Comparison of ENCODE assay signal across 8 cellular contexts in genomic region chr14:70907172-70907995, GRCh38. TPM values are rescaled to one million over a fixed set of nuclear protein-coding genes. Genes with fewer than 3 reads are reported as not detected.
DNase-seq lines count a peak whose midpoint lies in the region; ATAC-seq and TF ChIP-seq lines count a peak whose summit lies in the region.

PCNX1 (plus strand) TSS chr14:70907459; CDS start chr14:70907851, 392 bp downstream.

- ATAC-seq in HG02623 (IDR thresholded peaks at IDR 0.05; ENCODE audit: unreplicated experiment), result peak; percentile 76
- ATAC-seq in heart left ventricle, result peak; percentile 82 to 91 (median 86)
- ATAC-seq in upper lobe of left lung (ENCODE audit: low FRiP score in 2 of 2), result peak; percentile 93

- H3K4me1 ChIP-seq in adipocyte (ENCODE audit: control insufficient read depth, insufficient read depth, low read length) (peaks cover 58% of the 10 kb centered on the region), heart left ventricle (peaks cover 0 to 66% (median 50%) of the 10 kb centered on the region in 12 donors), upper lobe of left lung (peaks cover 17 to 43% (median 32%) of the 10 kb centered on the region in 4 donors)

- H3K36me3 ChIP-seq in adipocyte (ENCODE audit: control insufficient read depth, insufficient read depth, low read length, severe bottlenecking), result no peaks in the 10 kb centered on the region
- H3K36me3 ChIP-seq in heart left ventricle, result no peaks in the 10 kb centered on the region
- no peaks in the 10 kb centered on the region for H3K36me3 ChIP-seq in upper lobe of left lung

- no peaks in the 10 kb centered on the region for H3K27me3 ChIP-seq in adipocyte (replicated peaks; ENCODE audit: control insufficient read depth, insufficient read depth, low read length)
- H3K27me3 ChIP-seq in heart left ventricle, result no peaks in the 10 kb centered on the region
- no peaks in the 10 kb centered on the region for H3K27me3 ChIP-seq in upper lobe of left lung

- TF ChIP-seq EP300 in upper lobe of left lung (IDR thresholded peaks at IDR 0.05), result no peak

- TF ChIP-seq CTCF in GM12873 (IDR thresholded peaks at IDR 0.05; ENCODE audit: insufficient read depth, low read depth, low read length, missing control alignments) (peak; percentile 77), heart left ventricle (IDR thresholded peaks at IDR 0.05) (peak; percentile 73 to 97 (median 89)), upper lobe of left lung (IDR thresholded peaks at IDR 0.05) (peak; percentile 93 to 97 (median 96))

- peak within 1 kb of the TSS; percentile 90 for H3K4me3 ChIP-seq in adipocyte (ENCODE audit: low read length)
- peak within 1 kb of the TSS; percentile 78 to 99 (median 94) for H3K4me3 ChIP-seq in heart left ventricle
- H3K4me3 ChIP-seq in upper lobe of left lung, result peak within 1 kb of the TSS; percentile 88 to 97 (median 94)

- intact Hi-C loops in heart left ventricle (cut with DNase I) (loop anchor here (2.0 to 5.0 kb wide), 8 partner anchors 47 to 90 kb away; no protein-coding TSS in a partner anchor), posterior vena cava (cut with DNase I) (loop anchor here in 1 of 2 donors (5.0 kb wide), 1 partner anchor 65 kb away; no protein-coding TSS in a partner anchor)

- 0% methylated on average over 2 to 101 of the region's 101 CpGs for WGBS in heart left ventricle, 4 donors
- WGBS in upper lobe of left lung, 2 donors, result 0% methylated on average over 10 to 29 of the region's 101 CpGs

- peak; percentile 91 for DNase-seq in NCI-H1105 (lab: John Stamatoyannopoulos, UW)
- peak; percentile 85 for DNase-seq in T follicular helper cell (ENCODE audit: low read depth)
- DNase-seq in adipocyte (ENCODE audit: low read depth), result peak; percentile 96
- DNase-seq in heart left ventricle, result peak; percentile 90 to 94 (median 91)
- DNase-seq in posterior vena cava (ENCODE audit: low spot score), result peak; percentile 97
- DNase-seq in upper lobe of left lung, result peak; percentile 95 to 98

- H3K9me3 ChIP-seq in adipocyte (ENCODE audit: control insufficient read depth, low read length) (no peaks in the 10 kb centered on the region), heart left ventricle (no peaks in the 10 kb centered on the region), upper lobe of left lung (no peaks in the 10 kb centered on the region)

- TF ChIP-seq POLR2A in heart left ventricle (IDR thresholded peaks at IDR 0.05) (peak in 1 of 2 donors; percentile 37), upper lobe of left lung (IDR thresholded peaks at IDR 0.05) (peak in 2 of 4 donors; percentile 13 to 72)

- H3K9ac ChIP-seq in adipocyte (ENCODE audit: low read length), result peak within 1 kb of the TSS; percentile 95

- H3K27ac ChIP-seq in heart left ventricle (peak within 1 kb of the TSS; percentile 80 to 98 (median 94)), upper lobe of left lung (peak within 1 kb of the TSS; percentile 91 to 100 (median 96))

RNA-seq across cellular contexts. Expression of gene PCNX1, which starts in this region (rescaled TPM):
- total RNA-seq in heart left ventricle, result 10 to 100 TPM; 36.3 to 64.7 (median 53.4) TPM
- polyA plus RNA-seq in heart left ventricle, result 10 to 100 TPM in 1 of 2 donors, 1 to 10 TPM in 1; 6.1 to 11.7 TPM
- total RNA-seq in posterior vena cava, result 10 to 100 TPM; 58.4 to 58.6 TPM
- 10 to 100 TPM; 38.4 to 98.5 (median 65.4) TPM for total RNA-seq in upper lobe of left lung

Comparison
In these comparisons a context has a peak if more than half of its experiments do, and no peak if none do; other contexts are left out.
1. Peak in every context shown above with its lines: DNase-seq, ATAC-seq, H3K4me3 ChIP-seq and H3K27ac ChIP-seq.